ENCODE assay signal across 12 cellular contexts in genomic region chr9:118961857-118962256, GRCh38.
DNase-seq lines count a peak whose midpoint lies in the region; ATAC-seq and TF ChIP-seq lines count a peak whose summit lies in the region.
"Had no signal": no experiment of that assay in that cellular context is flagged by ENCODE, and none has a peak within 500 bp of the region (broad histone marks: within the 10 kb centered on the region; RNA-seq: fewer than 3 reads in every experiment).

No MANE protein-coding gene starts in this region.

- ATAC-seq in upper lobe of left lung (ENCODE audit: low FRiP score in 2 of 2) = peak; percentile 46 to 53
- no peak for ATAC-seq in HG03460 (IDR thresholded peaks at IDR 0.05; ENCODE audit: unreplicated experiment)

- WGBS in upper lobe of left lung, 2 donors = 17 to 45% methylated on average over 1 of the region's 1 CpG

- TF ChIP-seq CTCF in astrocyte of the cerebellum (IDR thresholded peaks at IDR 0.05; ENCODE audit: low read depth, low read length, missing control alignments) (no peak), upper lobe of left lung (IDR thresholded peaks at IDR 0.05) (no peak)

- no peak for TF ChIP-seq POLR2A in upper lobe of left lung (IDR thresholded peaks at IDR 0.05)

- DNase-seq in NCI-H2171 treated with DMSO at 0.1 percent for 48 hours (lab: John Stamatoyannopoulos, UW) (peak; percentile 11), NCI-H2171 (lab: John Stamatoyannopoulos, UW) (no peak), astrocyte of the cerebellum (ENCODE audit: low read depth) (peak; percentile 70), inferior parietal cortex (ENCODE audit: extremely low spot score) (peak; percentile 14), upper lobe of left lung (no peak), globus pallidus (ENCODE audit: low spot score) (no peak)
- no peak for DNase-seq in stimulated activated CD4-positive, alpha-beta T cell treated with anti-CD3 and anti-CD28 coated beads, Interleukin-4, amount 100 ng/mL, for 1 hour
- DNase-seq: activated effector memory CD4-positive, alpha-beta T cell treated with anti-CD3 and anti-CD28 coated beads, Interleukin-2, amount 50 U/mL, for 16 hours; NCI-H510A treated with DMSO at 0.1 percent for 48 hours; stimulated activated CD4-positive, alpha-beta T cell treated with anti-CD3 and anti-CD28 coated beads, Interleukin-4, amount 100 ng/mL, for 4 hours; transverse colon had no signal

- H3K27ac ChIP-seq in upper lobe of left lung = no peak overlapping the region

- no peaks in the 10 kb centered on the region for H3K4me1 ChIP-seq in upper lobe of left lung
- H3K4me1 ChIP-seq: transverse colon had no signal

- no peaks in the 10 kb centered on the region for H3K27me3 ChIP-seq in upper lobe of left lung
- H3K27me3 ChIP-seq: transverse colon had no signal

- H3K9me3 ChIP-seq in upper lobe of left lung = no peaks in the 10 kb centered on the region
- H3K9me3 ChIP-seq: transverse colon had no signal

- no peaks in the 10 kb centered on the region for H3K36me3 ChIP-seq in upper lobe of left lung
- H3K36me3 ChIP-seq: transverse colon had no signal

- H3K4me3 ChIP-seq in astrocyte of the cerebellum (ENCODE audit: low read depth, low read length) (no peak overlapping the region), upper lobe of left lung (no peak overlapping the region)
- H3K4me3 ChIP-seq: transverse colon had no signal

- in situ Hi-C loops in astrocyte of the cerebellum (cut with HindIII; ENCODE audit: low sequenced_read_pairs) = no loop called here

- no peak for TF ChIP-seq EP300 in upper lobe of left lung (IDR thresholded peaks at IDR 0.05)

Comparison
In these comparisons a context has a peak if more than half of its experiments do, and no peak if none do; other contexts are left out.
1. DNase-seq: peak in NCI-H2171 treated with DMSO at 0.1 percent for 48 hours (single experiment), astrocyte of the cerebellum (single experiment) and inferior parietal cortex (single experiment); none in NCI-H2171 (single experiment), upper lobe of left lung (0 of 2), globus pallidus (single experiment) and stimulated activated CD4-positive, alpha-beta T cell treated with anti-CD3 and anti-CD28 coated beads, Interleukin-4, amount 100 ng/mL, for 1 hour (single experiment).